ENCODE assay signal across 8 cellular contexts in the genomic region with DNA sequence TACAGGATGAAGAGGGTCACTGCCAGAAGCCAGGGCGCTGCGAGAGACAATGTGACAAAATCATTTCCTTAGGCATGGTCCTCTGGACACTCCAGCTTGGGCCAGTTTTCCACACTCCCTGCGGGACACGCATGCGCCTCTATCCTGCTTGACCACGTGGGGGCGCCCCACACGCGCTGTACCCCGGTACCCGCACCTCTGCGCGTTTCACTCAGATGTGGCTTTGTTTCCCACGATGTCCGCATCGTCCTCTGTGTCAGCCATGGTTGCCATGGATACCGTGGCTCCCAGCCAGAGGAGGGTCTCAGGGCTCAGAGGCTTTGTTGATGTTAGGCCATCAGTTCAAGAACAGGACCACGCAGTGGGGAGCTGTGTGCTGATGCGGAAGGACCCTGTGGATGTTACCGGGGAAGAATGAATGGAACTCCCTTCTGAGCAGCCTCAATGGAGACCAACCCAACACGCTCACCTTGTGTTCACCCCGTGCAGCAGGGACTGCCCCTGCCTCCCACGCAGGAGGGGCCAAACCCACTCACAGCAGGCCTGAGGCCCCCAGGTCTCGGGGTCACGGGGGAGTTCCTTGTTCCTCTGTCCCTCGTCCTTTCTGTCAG.
DNase-seq lines count a peak whose midpoint lies in the region; ATAC-seq and TF ChIP-seq lines count a peak whose summit lies in the region.

No MANE protein-coding gene starts in this region.

- H3K36me3 Mint-ChIP-seq in neural progenitor cell, result no peaks in the 10 kb centered on the region

- H3K4me1 Mint-ChIP-seq in neural progenitor cell, result peaks cover 18% of the 10 kb centered on the region

- peak overlapping the region; percentile 82 for H2AFZ ChIP-seq in neural progenitor cell (replicated peaks)

- intact Hi-C loops in upper lobe of right lung (cut with DNase I), result no loop called here

- H3K9me3 ChIP-seq in neural progenitor cell (ENCODE audit: low read depth) (no peaks in the 10 kb centered on the region), upper lobe of right lung (no peaks in the 10 kb centered on the region)

- no peaks in the 10 kb centered on the region for H3K36me3 ChIP-seq in neural progenitor cell
- H3K36me3 ChIP-seq in upper lobe of right lung, result no peaks in the 10 kb centered on the region

- POLR2A ChIA-PET in AG04449 (lab: Yijun Ruan, JAX), result no interaction called here

- no peak overlapping the region for H3K4me3 ChIP-seq in AG04449 (ENCODE audit: low read depth, low read length)
- no peak overlapping the region for H3K4me3 ChIP-seq in fibroblast of mammary gland (ENCODE audit: control insufficient read depth, low read depth, low read length)
- H3K4me3 ChIP-seq in neural progenitor cell, result no peak overlapping the region
- no peak overlapping the region for H3K4me3 ChIP-seq in upper lobe of right lung

- peaks cover 5% of the 10 kb centered on the region for H3K9me3 Mint-ChIP-seq in neural progenitor cell

- H3K27me3 Mint-ChIP-seq in neural progenitor cell (ENCODE audit: insufficient read depth, low read depth), result peaks cover 22% of the 10 kb centered on the region

- peak overlapping the region; percentile 62 for H3K4me2 ChIP-seq in neural progenitor cell

- no peak overlapping the region for H3K27ac ChIP-seq in neural progenitor cell
- no peak overlapping the region for H3K27ac ChIP-seq in upper lobe of right lung

- H3K4me1 ChIP-seq in neural progenitor cell, result no peaks in the 10 kb centered on the region
- no peaks in the 10 kb centered on the region for H3K4me1 ChIP-seq in upper lobe of right lung

- H3K79me2 ChIP-seq in neural progenitor cell (ENCODE audit: low read depth), result no peaks in the 10 kb centered on the region

- DNase-seq in AG04449 (ENCODE audit: low read depth, low spot score) (no peak), GM19238 (ENCODE audit: insufficient read length, low spot score) (peak; percentile 17), NCI-H748 treated with DMSO at 0.1 percent for 48 hours (lab: John Stamatoyannopoulos, UW) (peak; percentile 46), activated T-cell treated with anti-CD3 and anti-CD28 coated beads for 24 hours (ENCODE audit: low read depth) (peak; percentile 18), fibroblast of mammary gland (ENCODE audit: low read depth) (peak; percentile 44), neural progenitor cell (ENCODE audit: low spot score) (peak; percentile 92), upper lobe of right lung (peak; percentile 74)

- no peak overlapping the region for H3K27ac Mint-ChIP-seq in neural progenitor cell

- H3K9ac ChIP-seq in neural progenitor cell, result no peak overlapping the region

- CTCF ChIA-PET in AG04449 (lab: Yijun Ruan, JAX), result interaction anchor here (1.0 to 1.4 kb wide), 3 partner anchors 16 to 162 kb away, joined by 3 to 7 read pairs (median 3); no protein-coding TSS in a partner anchor

- H3K27me3 ChIP-seq in neural progenitor cell (peaks cover 55% of the 10 kb centered on the region), upper lobe of right lung (peaks cover 44% of the 10 kb centered on the region)

- H3K4me3 Mint-ChIP-seq in neural progenitor cell, result peak overlapping the region; percentile 58

- H3F3A ChIP-seq in neural progenitor cell (ENCODE audit: low read depth), result no peaks in the 10 kb centered on the region

- H4K20me1 ChIP-seq in neural progenitor cell (ENCODE audit: low read depth), result no peaks in the 10 kb centered on the region

- ATAC-seq in upper lobe of right lung (peak; percentile 91), GM18907 (IDR thresholded peaks at IDR 0.05; ENCODE audit: unreplicated experiment) (no peak)

- TF ChIP-seq CTCF in AG04449 (IDR thresholded peaks at IDR 0.05; ENCODE audit: insufficient read depth, low read length, missing control alignments), result peak; percentile 73
- TF ChIP-seq CTCF in fibroblast of mammary gland (conservative IDR thresholded peaks at IDR 0.05; ENCODE audit: control insufficient read depth, insufficient read depth, low read depth, low read length), result peak; percentile 62
- TF ChIP-seq CTCF in neural progenitor cell (IDR thresholded peaks at IDR 0.05), result peak; percentile 95
- TF ChIP-seq CTCF in upper lobe of right lung (IDR thresholded peaks at IDR 0.05), result peak; percentile 53
